ENCODE assay signal across 27 cellular contexts in the genomic region with DNA sequence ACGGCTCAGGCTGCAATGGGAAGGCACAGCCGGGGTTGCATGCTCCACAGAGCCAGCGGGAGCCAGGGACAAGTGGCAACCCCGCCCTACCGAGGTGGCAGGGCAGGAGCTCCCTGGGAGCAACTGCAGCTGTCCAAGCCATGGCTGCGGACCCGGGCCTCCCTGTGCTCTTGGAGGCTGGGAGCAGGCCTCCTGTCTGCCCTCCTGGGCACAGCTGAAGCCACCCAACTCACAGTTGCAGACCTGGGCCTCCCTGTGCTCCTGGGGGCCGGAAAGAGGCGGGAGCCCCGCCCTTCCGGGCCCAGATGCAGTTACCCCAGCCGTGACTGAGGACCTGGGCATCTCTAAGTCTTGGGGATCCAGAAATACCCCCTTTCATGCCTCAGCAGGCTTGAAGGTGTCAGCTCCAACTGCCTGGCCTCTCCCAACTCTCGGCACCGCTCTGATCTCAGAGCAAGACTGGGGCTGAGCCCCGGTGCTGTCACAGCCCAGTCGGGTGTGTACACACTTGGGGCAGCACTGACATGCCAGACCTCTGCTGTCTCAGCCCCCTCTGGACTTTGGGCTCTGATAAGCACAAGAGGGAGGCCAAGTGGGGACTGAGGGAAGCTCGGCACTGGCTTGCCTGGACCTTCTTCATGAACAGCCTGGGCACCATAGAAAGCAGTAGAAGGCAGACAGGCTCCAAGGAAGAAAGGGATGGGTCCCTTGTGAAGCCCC. TPM values are rescaled to one million over a fixed set of nuclear protein-coding genes. Genes with fewer than 3 reads are reported as not detected.
DNase-seq lines count a peak whose midpoint lies in the region; ATAC-seq, FAIRE-seq and TF ChIP-seq lines count a peak whose summit lies in the region.
"Had no signal": no experiment of that assay in that cellular context is flagged by ENCODE, and none has a peak within 500 bp of the region (broad histone marks: within the 10 kb centered on the region; RNA-seq: fewer than 3 reads in every experiment).

No MANE protein-coding gene starts in this region.

- peak in 1 of 3 donors; percentile 35 for DNase-seq in right cardiac atrium
- DNase-seq in left ventricle myocardium superior: no peak
- DNase-seq in GM12878 (ENCODE audit: low read depth, low spot score): no peak
- DNase-seq in neuronal stem cell (ENCODE audit: low spot score): no peak
- DNase-seq in aorta: peak in 1 of 2 donors; percentile 49
- DNase-seq in glutamatergic neuron: no peak
- DNase-seq in WERI-Rb-1: no peak
- DNase-seq: AML-193; CD4-positive, alpha-beta T cell; GM23248; H7; Kasumi-1; NCI-H1092 treated with DMSO at 0.1 percent for 48 hours; NCI-H1436; NCI-H1930; NCI-H446 treated with DMSO at 0.1 percent for 48 hours; NCI-H526; NCI-H82; PC-9; Right ventricle myocardium superior had no signal

- H3K36me3 ChIP-seq in GM12878 (ENCODE audit: control insufficient read depth in 2 of 2, insufficient read depth in 2 of 2, low read length in 1 of 2) (no peaks in the 10 kb centered on the region), neuronal stem cell (replicated peaks in 1 of 2; ENCODE audit: control insufficient read depth in 2 of 2, insufficient read depth in 2 of 2, low read length in 2 of 2) (no peaks in the 10 kb centered on the region), aorta (ENCODE audit: control insufficient read depth in 1 of 2, insufficient read depth in 2 of 2, low read length in 1 of 2) (no peaks in the 10 kb centered on the region), WERI-Rb-1 (no peaks in the 10 kb centered on the region)
- H3K36me3 ChIP-seq: BLaER1 treated with 17β-estradiol and CSF1 and Interleukin-3, amounts not matched to agents 10 nM and 100 nM; SJSA1 had no signal

- peak overlapping the region; percentile 16 for H3K18ac ChIP-seq in neuronal stem cell (ENCODE audit: low read length)

- H3K9me3 ChIP-seq in right cardiac atrium (ENCODE audit: control insufficient read depth, low read length) (no peaks in the 10 kb centered on the region), GM12878 (replicated peaks; ENCODE audit: control insufficient read depth, insufficient read depth, low read length) (no peaks in the 10 kb centered on the region), neuronal stem cell (replicated peaks in 1 of 2; ENCODE audit: control insufficient read depth in 2 of 2, insufficient read depth in 1 of 2, low read depth in 1 of 2, low read length in 2 of 2) (no peaks in the 10 kb centered on the region), aorta (ENCODE audit: control insufficient read depth, low read length) (no peaks in the 10 kb centered on the region), WERI-Rb-1 (ENCODE audit: severe bottlenecking) (no peaks in the 10 kb centered on the region)
- H3K9me3 ChIP-seq: SJSA1 had no signal

- no peak overlapping the region for H3K4ac ChIP-seq in neuronal stem cell (ENCODE audit: low read length)

- ATAC-seq in right cardiac atrium: peak; percentile 18 to 22
- ATAC-seq in left ventricle myocardium superior: no peak
- ATAC-seq in GM12878: peak; percentile 40; the same call in 2 of the 3 replicates
- ATAC-seq in aorta (ENCODE audit: low FRiP score): peak; percentile 37
- ATAC-seq in HG02981 (IDR thresholded peaks at IDR 0.05; ENCODE audit: unreplicated experiment): no peak
- ATAC-seq: K562 had no signal

- H2BK15ac ChIP-seq in neuronal stem cell (ENCODE audit: low read length): no peak overlapping the region

- H3K9ac ChIP-seq in GM12878 (ENCODE audit: control insufficient read depth, insufficient read depth, low read length): no peak overlapping the region
- H3K9ac ChIP-seq in neuronal stem cell (ENCODE audit: low read depth, low read length, poor library complexity): no peak overlapping the region
- H3K9ac ChIP-seq: BLaER1 treated with 17β-estradiol and CSF1 and Interleukin-3, amounts not matched to agents 10 nM and 100 nM; GM23248 had no signal

- no peak overlapping the region for H2BK12ac ChIP-seq in neuronal stem cell (ENCODE audit: low read length)

- no peaks in the 10 kb centered on the region for H3K27me3 Mint-ChIP-seq in glutamatergic neuron (ENCODE audit: unreplicated experiment)
- H3K27me3 Mint-ChIP-seq: CD4-positive, alpha-beta T cell had no signal

- no peak for TF ChIP-seq EP300 in GM12878 (IDR thresholded peaks at IDR 0.05; ENCODE audit: borderline replicate concordance in 1 of 2, control insufficient read depth in 1 of 2, low read depth in 2 of 2, low read length in 2 of 2)

- no peak overlapping the region for H3K23ac ChIP-seq in neuronal stem cell (ENCODE audit: low read depth, low read length, poor library complexity)

- no peak overlapping the region for H2AK5ac ChIP-seq in neuronal stem cell (ENCODE audit: low read depth, low read length)

- no peak overlapping the region for H3K4me3 Mint-ChIP-seq in glutamatergic neuron (ENCODE audit: unreplicated experiment)
- H3K4me3 Mint-ChIP-seq: CD4-positive, alpha-beta T cell had no signal

- CTCF ChIA-PET in GM12878 (lab: Yijun Ruan, JAX): interaction anchor here (1.8 kb wide), 1 partner anchor 23 kb away, joined by 7 read pairs; no protein-coding TSS in a partner anchor

- no peak for TF ChIP-seq RAD21 in GM12878 (IDR thresholded peaks at IDR 0.05; ENCODE audit: insufficient read depth, low read depth, low read length)

- H4K8ac ChIP-seq in neuronal stem cell (ENCODE audit: low read depth, low read length): no peak overlapping the region

- no peaks in the 10 kb centered on the region for H3K36me3 Mint-ChIP-seq in glutamatergic neuron (ENCODE audit: unreplicated experiment)

- H3K14ac ChIP-seq in neuronal stem cell (ENCODE audit: low read length): no peak overlapping the region

- no peaks in the 10 kb centered on the region for H3K4me1 ChIP-seq in right cardiac atrium (ENCODE audit: control insufficient read depth, insufficient read depth, low read length)
- H3K4me1 ChIP-seq in GM12878 (ENCODE audit: control insufficient read depth, insufficient read depth, low read length): no peaks in the 10 kb centered on the region
- H3K4me1 ChIP-seq in neuronal stem cell (ENCODE audit: control insufficient read depth in 2 of 2, insufficient read depth in 1 of 2, low read depth in 1 of 2, low read length in 2 of 2): peaks cover 0 to 1% of the 10 kb centered on the region in 2 donors
- no peaks in the 10 kb centered on the region for H3K4me1 ChIP-seq in aorta (ENCODE audit: control insufficient read depth in 1 of 2, insufficient read depth in 2 of 2, low read length in 2 of 2)
- H3K4me1 ChIP-seq: BLaER1 treated with 17β-estradiol and CSF1 and Interleukin-3, amounts not matched to agents 10 nM and 100 nM; SJSA1 had no signal

- H3K27me3 ChIP-seq in right cardiac atrium (ENCODE audit: control insufficient read depth, insufficient read depth): no peaks in the 10 kb centered on the region
- H3K27me3 ChIP-seq in GM12878 (replicated peaks in 1 of 2; ENCODE audit: control insufficient read depth in 2 of 2, insufficient read depth in 2 of 2, low read length in 1 of 2): no peaks in the 10 kb centered on the region; a peak in 2 of 4 replicates
- H3K27me3 ChIP-seq in neuronal stem cell (ENCODE audit: control insufficient read depth in 3 of 3, insufficient read depth in 3 of 3, low read depth in 1 of 3, low read length in 3 of 3): no peaks in the 10 kb centered on the region
- no peaks in the 10 kb centered on the region for H3K27me3 ChIP-seq in aorta (ENCODE audit: control insufficient read depth in 1 of 2, insufficient read depth in 2 of 2, low read length in 1 of 2)
- H3K27me3 ChIP-seq in WERI-Rb-1 (ENCODE audit: insufficient read depth, low read depth, severe bottlenecking): no peaks in the 10 kb centered on the region
- H3K27me3 ChIP-seq: BLaER1 treated with 17β-estradiol and CSF1 and Interleukin-3, amounts not matched to agents 10 nM and 100 nM; SJSA1 had no signal

- intact Hi-C loops in right cardiac atrium (cut with DNase I) (no loop called here), left ventricle myocardium superior (cut with micrococcal nuclease) (no loop called here), GM12878 (cut with micrococcal nuclease; ENCODE audit: unreplicated experiment) (no loop called here), aorta (cut with DNase I) (no loop called here)

- no peak for FAIRE-seq in GM12878 (lab: Jason Lieb, UNC)
- FAIRE-seq: A204.1, D721Med, K562 had no signal

- POLR2A ChIA-PET in GM12878 (lab: Charles Lee): no interaction called here

- no peak for TF ChIP-seq CTCF in GM12878 (IDR thresholded peaks at IDR 0.05 in 2 of 3, conservative IDR thresholded peaks at IDR 0.05 in 1 of 3; ENCODE audit: control insufficient read depth in 2 of 3, extremely low read depth in 1 of 3, insufficient read depth in 1 of 3, low read depth in 3 of 3, low read length in 3 of 3)
- TF ChIP-seq CTCF in glutamatergic neuron (IDR thresholded peaks at IDR 0.05; ENCODE audit: partially characterized antibody, unreplicated experiment): no peak
- TF ChIP-seq CTCF in WERI-Rb-1 (IDR thresholded peaks at IDR 0.05; ENCODE audit: low read depth, low read length): no peak

- WGBS in right cardiac atrium: 90% methylated on average over 17 of the region's 17 CpGs
- WGBS in GM12878 (ENCODE audit: insufficient coverage, insufficient replicate concordance, low lambda C conversion rate, missing lambda C conversion rate): 18% methylated on average over 17 of the region's 17 CpGs
- no CpG with 5 or more reads among the region's 17 CpGs for WGBS in neuronal stem cell (ENCODE audit: extremely low coverage in 2 of 2, insufficient read length in 2 of 2, insufficient replicate concordance in 1 of 2), 2 donors
- WGBS in aorta, 2 donors: 90 to 92% methylated on average over 16 to 17 of the region's 17 CpGs

- no peak overlapping the region for H2BK5ac ChIP-seq in neuronal stem cell (ENCODE audit: low read length)

- no TSS peak for BruUV-seq in GM12878 (replicated peaks; lab: Mats Ljungman, UMichigan)

- RAD21 ChIA-PET in GM12878 (lab: Charles Lee; ENCODE audit: unreplicated experiment): no interaction called here

- no peak overlapping the region for H3K27ac Mint-ChIP-seq in glutamatergic neuron (ENCODE audit: unreplicated experiment)
- H3K27ac Mint-ChIP-seq: CD4-positive, alpha-beta T cell had no signal

- H3K9me3 Mint-ChIP-seq in glutamatergic neuron (ENCODE audit: unreplicated experiment): no peaks in the 10 kb centered on the region
- H3K9me3 Mint-ChIP-seq: CD4-positive, alpha-beta T cell had no signal

- no peak overlapping the region for H3K4me3 ChIP-seq in right cardiac atrium (ENCODE audit: low read length)
- no peak overlapping the region for H3K4me3 ChIP-seq in GM12878
- no peak overlapping the region for H3K4me3 ChIP-seq in neuronal stem cell (ENCODE audit: low read length in 2 of 2)
- H3K4me3 ChIP-seq in aorta (ENCODE audit: low read length in 2 of 2): no peak overlapping the region
- H3K4me3 ChIP-seq in WERI-Rb-1 (ENCODE audit: low read depth, low read length): no peak overlapping the region
- H3K4me3 ChIP-seq: BLaER1 treated with 17β-estradiol and CSF1 and Interleukin-3, amounts not matched to agents 10 nM and 100 nM; GM23248; K562; PC-9; SJSA1 had no signal

- no peak overlapping the region for H3K27ac ChIP-seq in right cardiac atrium (ENCODE audit: low read length)
- H3K27ac ChIP-seq in GM12878 (ENCODE audit: control insufficient read depth, insufficient read depth): no peak overlapping the region
- no peak overlapping the region for H3K27ac ChIP-seq in neuronal stem cell (replicated peaks; ENCODE audit: low read length)
- H3K27ac ChIP-seq in aorta (ENCODE audit: low read depth in 1 of 2, low read length in 2 of 2): no peak overlapping the region
- H3K27ac ChIP-seq in WERI-Rb-1: no peak overlapping the region
- H3K27ac ChIP-seq: BLaER1 treated with 17β-estradiol and CSF1 and Interleukin-3, amounts not matched to agents 10 nM and 100 nM; GM23248; PC-9; SJSA1 had no signal

- H3K4me1 Mint-ChIP-seq in glutamatergic neuron (ENCODE audit: low read depth, unreplicated experiment): peaks cover 1% of the 10 kb centered on the region

- no peaks in the 10 kb centered on the region for H4K20me1 ChIP-seq in GM12878 (ENCODE audit: control insufficient read depth, insufficient read depth)
- H4K20me1 ChIP-seq: BLaER1 treated with 17β-estradiol and CSF1 and Interleukin-3, amounts not matched to agents 10 nM and 100 nM had no signal

- no peak for TF ChIP-seq POLR2A in GM12878 (IDR thresholded peaks at IDR 0.05; ENCODE audit: low read depth, low read length)

- H3K79me1 ChIP-seq in neuronal stem cell (ENCODE audit: low read depth, low read length): peaks cover 3% of the 10 kb centered on the region

- SMC1A ChIA-PET in GM12878 (lab: Charles Lee; ENCODE audit: uncharacterized antibody, unreplicated experiment): no interaction called here

- H2AFZ ChIP-seq in GM12878 (ENCODE audit: control insufficient read depth, low read depth, low read length): no peak overlapping the region
- H2AFZ ChIP-seq in neuronal stem cell (ENCODE audit: low read length): no peak overlapping the region
- H2AFZ ChIP-seq: GM23248, PC-9 had no signal

- H3K4me2 ChIP-seq in GM12878 (ENCODE audit: control insufficient read depth, insufficient read depth): no peak overlapping the region
- no peak overlapping the region for H3K4me2 ChIP-seq in neuronal stem cell (ENCODE audit: insufficient read depth, low read length, poor library complexity, severe bottlenecking)
- H3K4me2 ChIP-seq: BLaER1 treated with 17β-estradiol and CSF1 and Interleukin-3, amounts not matched to agents 10 nM and 100 nM; PC-9 had no signal

- no peak overlapping the region for H4K91ac ChIP-seq in neuronal stem cell (ENCODE audit: low read depth, low read length, poor library complexity)

- in situ Hi-C loops in GM12878 (cut with MboI): no loop called here

- no peak overlapping the region for H2BK120ac ChIP-seq in neuronal stem cell (ENCODE audit: low read depth, low read length)

- H3K79me2 ChIP-seq in GM12878 (ENCODE audit: control insufficient read depth, insufficient read depth, low read length): no peaks in the 10 kb centered on the region

RNA-seq across cellular contexts. Expression of gene RASSF9, which starts 7.6 kb away (rescaled TPM):
- 1 to 10 TPM; 2.5 to 4.0 (median 3.1) TPM for total RNA-seq in right cardiac atrium
- 0.95 TPM for polyA plus RNA-seq in right cardiac atrium
- 6.1 TPM for total RNA-seq in left ventricle myocardium superior
- total RNA-seq in GM12878 (2013; cell fraction: nucleolus; rRNA removed): not detected in 2 replicates
- total RNA-seq in GM12878 (2014; rRNA removed): under 0.01 TPM in 1 of 2 replicates, not detected in the other
- not detected in 2 replicates for total RNA-seq in GM12878 (2014; rRNA removed; fragmentation: Illumina TruSeq; extraction: Trizol)
- total RNA-seq in GM12878 (2021): not detected in 2 replicates
- polyA plus RNA-seq in GM12878 (2011; ENCODE audit: low read depth): not detected
- 0.10 and 0.19 TPM in 2 replicates for polyA plus RNA-seq in GM12878 (2011; rRNA removed)
- polyA plus RNA-seq in GM12878 (2011; cell fraction: cytosol; rRNA removed): 0.03 and 0.06 TPM in 2 replicates
- 0.04 TPM in 2 replicates for polyA plus RNA-seq in GM12878 (2011; cell fraction: nucleus; rRNA removed)
- polyA plus RNA-seq in GM12878 (2012): not detected in 2 replicates
- not detected in 2 replicates for polyA plus RNA-seq in GM12878 (2014; fragmentation: Illumina TruSeq; extraction: Trizol)
- not detected for polyA plus RNA-seq in GM12878 (2014; fragmentation: Nextera tagmentation; extraction: Ambion mirVana)
- polyA plus RNA-seq in GM12878 (2014; rRNA removed): not detected in 2 replicates
- not detected for polyA plus RNA-seq in GM12878 (2016; fragmentation: Nextera tagmentation; extraction: Ambion mirVana)
- polyA minus RNA-seq in GM12878 (2011; rRNA and poly(A)+ RNA removed): 0.05 and 0.07 TPM in 2 replicates
- polyA minus RNA-seq in GM12878 (2011; cell fraction: cytosol; rRNA and poly(A)+ RNA removed): not detected in 2 replicates
- polyA minus RNA-seq in GM12878 (2011; cell fraction: nucleus; rRNA and poly(A)+ RNA removed): 0.10 and 0.12 TPM in 2 replicates
- 0.03 TPM for polyA plus RNA-seq in neuronal stem cell (2013, experiment 1 of 2)
- 0.03 TPM for polyA plus RNA-seq in neuronal stem cell (2013, experiment 2 of 2)
- 1 to 10 TPM; 6.5 to 7.9 TPM for total RNA-seq in aorta
- under 1 TPM; 0.25 to 0.46 TPM for polyA plus RNA-seq in aorta
- total RNA-seq in glutamatergic neuron (ENCODE audit: unreplicated experiment): not detected
- total RNA-seq: CD4-positive, alpha-beta T cell; K562; RPMI7951; SJSA1 had no signal
- polyA plus RNA-seq: K562 had no signal

RNA-seq across cellular contexts. Expression of gene NTS, which starts 30.3 kb away (rescaled TPM):
- total RNA-seq in right cardiac atrium (under 1 TPM in 1 of 4 donors, not detected in 3; 0.43 TPM), left ventricle myocardium superior (0.20 TPM), GM12878 (2014; rRNA removed) (not detected in 2 replicates), GM12878 (2014; rRNA removed; fragmentation: Illumina TruSeq; extraction: Trizol) (not detected in 2 replicates), GM12878 (2021) (not detected in 2 replicates), aorta (under 1 TPM in 1 of 2 donors, not detected in 1; 0.65 TPM), glutamatergic neuron (ENCODE audit: unreplicated experiment) (2.3 TPM)
- polyA plus RNA-seq in right cardiac atrium (1.1 TPM), GM12878 (2011; rRNA removed) (0.05 TPM in 1 of 2 replicates, not detected in the other), GM12878 (2014; fragmentation: Illumina TruSeq; extraction: Trizol) (not detected in 2 replicates), GM12878 (2014; fragmentation: Nextera tagmentation; extraction: Ambion mirVana) (under 1 TPM in 1 of 2 experiments, not detected in 1; 0.11 TPM), GM12878 (2014; rRNA removed) (not detected in 2 replicates), GM12878 (2016; fragmentation: Nextera tagmentation; extraction: Ambion mirVana) (not detected), aorta (not detected)
- total RNA-seq in GM12878 (2013; cell fraction: nucleolus; rRNA removed): not detected in 2 replicates
- not detected for polyA plus RNA-seq in GM12878 (2011; ENCODE audit: low read depth)
- not detected in 2 replicates for polyA plus RNA-seq in GM12878 (2011; cell fraction: cytosol; rRNA removed)
- polyA plus RNA-seq in GM12878 (2011; cell fraction: nucleus; rRNA removed): not detected in 2 replicates
- polyA plus RNA-seq in GM12878 (2012): not detected in 2 replicates
- not detected in 2 replicates for polyA minus RNA-seq in GM12878 (2011; rRNA and poly(A)+ RNA removed)
- not detected in 2 replicates for polyA minus RNA-seq in GM12878 (2011; cell fraction: cytosol; rRNA and poly(A)+ RNA removed)
- polyA minus RNA-seq in GM12878 (2011; cell fraction: nucleus; rRNA and poly(A)+ RNA removed): not detected in 2 replicates
- 0.86 TPM for polyA plus RNA-seq in neuronal stem cell (2013, experiment 1 of 2)
- 0.62 TPM for polyA plus RNA-seq in neuronal stem cell (2013, experiment 2 of 2)
- total RNA-seq: CD4-positive, alpha-beta T cell; GM23248; PC-9; Right ventricle myocardium superior; RPMI7951; SJSA1 had no signal
- polyA plus RNA-seq: GM23248 had no signal

Comparison
In these comparisons a context has a peak if more than half of its experiments do, and no peak if none do; other contexts are left out.
1. ATAC-seq: peak in right cardiac atrium (2 of 2), GM12878 (single experiment) and aorta (single experiment); none in left ventricle myocardium superior (single experiment) and HG02981 (single experiment).